ENCODE assay signal across 20 cellular contexts in genomic region chr20:48404598-48404997, GRCh38.
DNase-seq lines count a peak whose midpoint lies in the region; ATAC-seq, FAIRE-seq and TF ChIP-seq lines count a peak whose summit lies in the region.
"Had no signal": no experiment of that assay in that cellular context is flagged by ENCODE, and none has a peak within 500 bp of the region (broad histone marks: within the 10 kb centered on the region; RNA-seq: fewer than 3 reads in every experiment).

No MANE protein-coding gene starts in this region.

- no peaks in the 10 kb centered on the region for H3K9me3 Mint-ChIP-seq in type B pancreatic cell
- H3K9me3 Mint-ChIP-seq: activated CD4-positive, alpha-beta T cell treated with anti-CD3 and anti-CD28 coated beads, Interleukin-2, amount 10 ng/mL, durations not matched to agents 7 days and 5 days; natural killer cell treated with Interleukin-12 subunit alpha and Interleukin-12 subunit beta and Interleukin-15 and Interleukin-18, amount 100 ng/mL, for 72 hours had no signal

- peak; percentile 53 for ATAC-seq in HepG2
- ATAC-seq in right lobe of liver = no peak
- no peak for ATAC-seq in HG02938 (IDR thresholded peaks at IDR 0.05; ENCODE audit: unreplicated experiment)
- ATAC-seq: natural killer cell treated with Interleukin-12 subunit alpha and Interleukin-12 subunit beta and Interleukin-15 and Interleukin-18, amount 100 ng/mL, for 72 hours; right cardiac atrium had no signal

- H3K36me3 ChIP-seq in HepG2 (replicated peaks in 1 of 2; ENCODE audit: control insufficient read depth in 1 of 2, insufficient read depth in 2 of 2, low read length in 2 of 2) (no peaks in the 10 kb centered on the region), right lobe of liver (no peaks in the 10 kb centered on the region), Karpas-422 (ENCODE audit: insufficient read depth, low read length) (no peaks in the 10 kb centered on the region), H1 (ENCODE audit: control insufficient read depth in 2 of 4, insufficient read depth in 4 of 4, low read length in 3 of 4) (no peaks in the 10 kb centered on the region)
- H3K36me3 ChIP-seq: cardiac muscle cell, SJSA1 had no signal

- H2BK20ac ChIP-seq in H1 (ENCODE audit: low read length) = no peak overlapping the region

- POLR2A ChIA-PET in HepG2 (lab: Yijun Ruan, JAX) (interaction anchor here (1.3 to 1.8 kb wide), 2 partner anchors 10 to 32 kb away, joined by 3 to 6 read pairs; no protein-coding TSS in a partner anchor), H1 (lab: Charles Lee; ENCODE audit: partially characterized antibody) (interaction anchor here (2.1 kb wide), 1 partner anchor 50 kb away, joined by 4 read pairs; no protein-coding TSS in a partner anchor)

- TF ChIP-seq POLR2A in HepG2 (IDR thresholded peaks at IDR 0.05; ENCODE audit: insufficient read depth in 1 of 2, low read depth in 2 of 2, low read length in 2 of 2) (no peak), right lobe of liver (IDR thresholded peaks at IDR 0.05) (no peak), H1 (IDR thresholded peaks at IDR 0.05; ENCODE audit: control extremely low read depth in 1 of 2, low read depth in 2 of 2, low read length in 2 of 2) (no peak)

- no peak overlapping the region for H3K4me3 ChIP-seq in HepG2 (replicated peaks in 1 of 3; ENCODE audit: insufficient read depth in 1 of 3, low read depth in 2 of 3, low read length in 3 of 3)
- no peak overlapping the region for H3K4me3 ChIP-seq in right lobe of liver
- no peak overlapping the region for H3K4me3 ChIP-seq in Karpas-422 (ENCODE audit: low read length)
- H3K4me3 ChIP-seq in H1 (ENCODE audit: extremely low read depth in 1 of 4, insufficient read depth in 2 of 4, low read depth in 3 of 4, low read length in 4 of 4) = no peak overlapping the region
- H3K4me3 ChIP-seq: cardiac muscle cell, lung, SJSA1 had no signal

- FAIRE-seq in HepG2 (lab: Jason Lieb, UNC) (no peak), H1 (lab: Jason Lieb, UNC) (no peak)

- no peak overlapping the region for H2AK5ac ChIP-seq in H1 (ENCODE audit: low read depth, low read length)

- WGBS in HepG2 (ENCODE audit: low lambda C conversion rate) = 47% methylated on average over 5 of the region's 5 CpGs
- 58% methylated on average over 5 of the region's 5 CpGs for WGBS in right lobe of liver (ENCODE audit: insufficient coverage, low coverage, low lambda C conversion rate, missing lambda C conversion rate)
- WGBS in H1 (ENCODE audit: extremely low coverage in 1 of 2, insufficient coverage in 1 of 2, insufficient read length in 1 of 2, insufficient replicate concordance in 2 of 2, low coverage in 1 of 2, low lambda C conversion rate in 2 of 2, missing lambda C conversion rate in 1 of 2), 2 experiments = 89% methylated on average over 5 of the region's 5 CpGs; no CpG with 5 or more reads in 1 of the 2 experiments

- no peak overlapping the region for H2BK120ac ChIP-seq in H1 (replicated peaks; ENCODE audit: low read depth, low read length)

- BruUV-seq in HepG2 (replicated peaks; lab: Mats Ljungman, UMichigan) = no TSS peak

- no peak overlapping the region for H4K5ac ChIP-seq in H1 (ENCODE audit: insufficient read length, low read depth, low read length)

- no peak overlapping the region for H3K4me3 Mint-ChIP-seq in type B pancreatic cell
- H3K4me3 Mint-ChIP-seq: activated CD4-positive, alpha-beta T cell treated with anti-CD3 and anti-CD28 coated beads, Interleukin-2, amount 10 ng/mL, durations not matched to agents 7 days and 5 days; activated naive CD8-positive, alpha-beta T cell; natural killer cell treated with Interleukin-12 subunit alpha and Interleukin-12 subunit beta and Interleukin-15 and Interleukin-18, amount 100 ng/mL, for 72 hours had no signal

- H4K91ac ChIP-seq in H1 (replicated peaks; ENCODE audit: insufficient read length, low read length) = no peak overlapping the region

- H3K27me3 ChIP-seq in HepG2 (ENCODE audit: control insufficient read depth in 1 of 2, insufficient read depth in 2 of 2, low read length in 2 of 2) = no peaks in the 10 kb centered on the region; a peak in 2 of 5 replicates
- no peaks in the 10 kb centered on the region for H3K27me3 ChIP-seq in right lobe of liver
- no peaks in the 10 kb centered on the region for H3K27me3 ChIP-seq in Karpas-422 (ENCODE audit: low read length)
- no peaks in the 10 kb centered on the region; a peak in 1 of 7 replicates for H3K27me3 ChIP-seq in H1 (replicated peaks in 1 of 4; ENCODE audit: control insufficient read depth in 3 of 4, extremely low read depth in 1 of 4, insufficient read depth in 3 of 4, low read length in 3 of 4)
- H3K27me3 ChIP-seq: cardiac muscle cell had no signal

- in situ Hi-C loops in HepG2 (cut with HindIII; ENCODE audit: extremely low pct_ligation_motif_present, low pct_unique_long_range_greater_than_20kb) = loop anchor here (25.0 kb wide), 1 partner anchor 208 kb away; no protein-coding TSS in a partner anchor

- H3K27ac ChIP-seq in HepG2 (ENCODE audit: extremely low read length, insufficient read depth, low read length) (no peak overlapping the region), right lobe of liver (no peak overlapping the region), Karpas-422 (ENCODE audit: low read length) (no peak overlapping the region), H1 (ENCODE audit: low read depth, low read length) (no peak overlapping the region)
- H3K27ac ChIP-seq: cardiac muscle cell, SJSA1 had no signal

- no peak overlapping the region for H3K18ac ChIP-seq in H1 (ENCODE audit: extremely low read depth, low read length)

- no peak overlapping the region for H3K14ac ChIP-seq in H1 (ENCODE audit: insufficient read length)

- DNase-seq in HepG2 (ENCODE audit: low spot score) (peak; percentile 45), right lobe of liver (no peak), Karpas-422 (peak; percentile 62), H1 (ENCODE audit: low read depth in 1 of 2, low spot score in 2 of 2) (no peak), type B pancreatic cell (ENCODE audit: extremely low spot score, unreplicated experiment) (no peak), A172 (ENCODE audit: low spot score) (no peak), dedifferentiated amniotic fluid mesenchymal stem cell (ENCODE audit: extremely low spot score) (no peak)
- DNase-seq: activated CD4-positive, alpha-beta T cell treated with anti-CD3 and anti-CD28 coated beads, Interleukin-2, amount 10 ng/mL, durations not matched to agents 7 days and 5 days; activated T-cell treated with anti-CD3 and anti-CD28 coated beads, Interleukin-2, amount 50 U/mL, for 1 hour; foreskin melanocyte; MV-4-11; NCI-H2171 treated with DMSO at 0.1 percent for 48 hours; right cardiac atrium; T1000 had no signal

- peaks cover 19% of the 10 kb centered on the region for H3K27me3 Mint-ChIP-seq in type B pancreatic cell

- H2BK5ac ChIP-seq in H1 (ENCODE audit: low read depth, low read length) = no peak overlapping the region

- no peak overlapping the region for H3K23ac ChIP-seq in H1 (ENCODE audit: insufficient read length)

- H2AFZ ChIP-seq in HepG2 (ENCODE audit: low read length) = no peak overlapping the region
- no peak overlapping the region for H2AFZ ChIP-seq in Karpas-422 (ENCODE audit: low read length)
- no peak overlapping the region for H2AFZ ChIP-seq in H1 (ENCODE audit: low read length)

- H4K8ac ChIP-seq in H1 (ENCODE audit: extremely low read depth, insufficient read depth, low read length) = no peak overlapping the region

- no peak overlapping the region for H3K27ac Mint-ChIP-seq in type B pancreatic cell
- H3K27ac Mint-ChIP-seq: activated CD4-positive, alpha-beta T cell treated with anti-CD3 and anti-CD28 coated beads, Interleukin-2, amount 10 ng/mL, durations not matched to agents 7 days and 5 days; activated naive CD8-positive, alpha-beta T cell; natural killer cell treated with Interleukin-12 subunit alpha and Interleukin-12 subunit beta and Interleukin-15 and Interleukin-18, amount 100 ng/mL, for 72 hours had no signal

- CTCF ChIA-PET in HepG2 (lab: Yijun Ruan, JAX; ENCODE audit: low intra/inter-chr PET ratio, low total read pairs) = no interaction called here
- CTCF ChIA-PET in H1 (lab: Charles Lee; ENCODE audit: partially characterized antibody) = interaction anchor here (0.6 to 3.3 kb wide), 11 partner anchors 8 to 472 kb away, joined by 3 to 24 read pairs (median 5); no protein-coding TSS in a partner anchor

- H2BK15ac ChIP-seq in H1 (ENCODE audit: low read length) = no peak overlapping the region

- no peaks in the 10 kb centered on the region for H3K79me2 ChIP-seq in HepG2 (ENCODE audit: insufficient read depth, low read length)
- H3K79me2 ChIP-seq in Karpas-422 (ENCODE audit: low read length) = no peaks in the 10 kb centered on the region
- H3K79me2 ChIP-seq in H1 (ENCODE audit: control insufficient read depth in 1 of 2, insufficient read depth in 2 of 2, low read length in 2 of 2) = no peaks in the 10 kb centered on the region

- TF ChIP-seq CTCF in HepG2 (CRISPR knock-in tag; IDR thresholded peaks at IDR 0.05) (0 out of 2 replicates have a peak, but pooled peaks have one; percentile 7), right lobe of liver (IDR thresholded peaks at IDR 0.05) (no peak), H1 (IDR thresholded peaks at IDR 0.05; ENCODE audit: control extremely low read depth in 1 of 3, insufficient read depth in 1 of 3, low read depth in 1 of 3, low read length in 3 of 3) (peak in 2 of 3 experiments; percentile 32 to 37; a peak in 2 of 4 replicates), type B pancreatic cell (conservative IDR thresholded peaks at IDR 0.05) (peak; percentile 55)

- no peak overlapping the region for H3K56ac ChIP-seq in H1 (replicated peaks; ENCODE audit: insufficient read length, low read depth, low read length)

- no peaks in the 10 kb centered on the region for H3K36me3 Mint-ChIP-seq in type B pancreatic cell
- H3K36me3 Mint-ChIP-seq: activated naive CD8-positive, alpha-beta T cell; natural killer cell treated with Interleukin-12 subunit alpha and Interleukin-12 subunit beta and Interleukin-15 and Interleukin-18, amount 100 ng/mL, for 72 hours had no signal

- H3K4me2 ChIP-seq in HepG2 (ENCODE audit: low read depth, low read length) (no peak overlapping the region), Karpas-422 (ENCODE audit: low read depth, low read length, poor library complexity, severe bottlenecking) (no peak overlapping the region), H1 (ENCODE audit: insufficient read depth in 1 of 2, low read depth in 2 of 2, low read length in 2 of 2) (no peak overlapping the region)

- no peaks in the 10 kb centered on the region for H3K79me1 ChIP-seq in H1 (ENCODE audit: low read depth, low read length)

- no peak overlapping the region for H3K4ac ChIP-seq in H1 (replicated peaks; ENCODE audit: insufficient read length, low read depth, low read length)

- H3K9ac ChIP-seq in HepG2 (ENCODE audit: insufficient read depth, low read depth, low read length) (no peak overlapping the region), Karpas-422 (ENCODE audit: low read length) (no peak overlapping the region), H1 (replicated peaks in 1 of 4; ENCODE audit: extremely low read depth in 1 of 4, low read depth in 3 of 4, low read length in 3 of 4) (no peak overlapping the region)

- H3K9me2 ChIP-seq in Karpas-422 (replicated peaks; ENCODE audit: insufficient read depth, low read length) = no peaks in the 10 kb centered on the region

- H3K9me3 ChIP-seq in HepG2 (ENCODE audit: low read length) (no peaks in the 10 kb centered on the region), right lobe of liver (no peaks in the 10 kb centered on the region), Karpas-422 (ENCODE audit: low read length) (no peaks in the 10 kb centered on the region), H1 (ENCODE audit: insufficient read depth in 2 of 2, low read depth in 1 of 2, low read length in 1 of 2) (no peaks in the 10 kb centered on the region)
- H3K9me3 ChIP-seq: SJSA1 had no signal

- H4K20me1 ChIP-seq in HepG2 (ENCODE audit: insufficient read depth, low read length) (no peaks in the 10 kb centered on the region), Karpas-422 (ENCODE audit: insufficient read depth, low read depth, low read length) (no peaks in the 10 kb centered on the region), H1 (replicated peaks in 1 of 2; ENCODE audit: control insufficient read depth in 1 of 2, insufficient read depth in 2 of 2, low read length in 2 of 2) (no peaks in the 10 kb centered on the region)

- no peak for TF ChIP-seq RAD21 in HepG2 (CRISPR knock-in tag; IDR thresholded peaks at IDR 0.05)
- TF ChIP-seq RAD21 in H1 (IDR thresholded peaks at IDR 0.05 in 1 of 2, conservative IDR thresholded peaks at IDR 0.05 in 1 of 2; ENCODE audit: low read depth in 2 of 2, low read length in 2 of 2) = peak; percentile 5 to 26; a peak in 2 of 4 replicates

- peaks cover 26% of the 10 kb centered on the region for H3K4me1 Mint-ChIP-seq in type B pancreatic cell (ENCODE audit: unreplicated experiment)
- H3K4me1 Mint-ChIP-seq: activated CD4-positive, alpha-beta T cell treated with anti-CD3 and anti-CD28 coated beads, Interleukin-2, amount 10 ng/mL, durations not matched to agents 7 days and 5 days had no signal

- no peak for TF ChIP-seq EP300 in HepG2 (IDR thresholded peaks at IDR 0.05; ENCODE audit: low read depth in 2 of 2, low read length in 2 of 2)
- no peak for TF ChIP-seq EP300 in HepG2 (CRISPR knock-in tag; IDR thresholded peaks at IDR 0.05; ENCODE audit: borderline replicate concordance)
- TF ChIP-seq EP300 in H1 (IDR thresholded peaks at IDR 0.05; ENCODE audit: borderline replicate concordance in 1 of 2, low read depth in 2 of 2, low read length in 2 of 2) = no peak

- H3K4me1 ChIP-seq in HepG2 (ENCODE audit: insufficient read depth, low read length) = peaks cover 74% of the 10 kb centered on the region
- no peaks in the 10 kb centered on the region for H3K4me1 ChIP-seq in right lobe of liver
- H3K4me1 ChIP-seq in Karpas-422 (ENCODE audit: low read length) = no peaks in the 10 kb centered on the region
- H3K4me1 ChIP-seq in H1 (replicated peaks in 1 of 4; ENCODE audit: control insufficient read depth in 3 of 4, insufficient read depth in 4 of 4, low read length in 3 of 4) = peaks cover 2 to 9% (median 6%) of the 10 kb centered on the region in 4 experiments; a peak in 5 of 7 replicates
- H3K4me1 ChIP-seq: SJSA1 had no signal

- no peak overlapping the region for H2BK12ac ChIP-seq in H1 (ENCODE audit: low read depth, low read length)

- intact Hi-C loops in HepG2 (cut with micrococcal nuclease; ENCODE audit: unreplicated experiment) = no loop called here
- intact Hi-C loops in right lobe of liver (cut with DNase I) = no loop called here

- no peaks in the 10 kb centered on the region for H3K23me2 ChIP-seq in H1 (ENCODE audit: low read depth, low read length)

Comparison
In these comparisons a context has a peak if more than half of its experiments do, and no peak if none do; other contexts are left out.
1. DNase-seq: peak in HepG2 (single experiment) and Karpas-422 (single experiment); none in right lobe of liver (0 of 3), H1 (0 of 2), type B pancreatic cell (single experiment), A172 (single experiment) and dedifferentiated amniotic fluid mesenchymal stem cell (single experiment).
2. CTCF ChIP-seq: peak in HepG2 (single experiment), H1 (2 of 3) and type B pancreatic cell (single experiment); none in right lobe of liver (0 of 4).
3. Of the 41 proteins assayed by ChIP-seq in both HepG2 and H1: peak only in HepG2: none; only in H1: RAD21; in both: CTCF; in neither: 39.